Comparison of ENCODE assay signal across 11 cellular contexts in the genomic region with DNA sequence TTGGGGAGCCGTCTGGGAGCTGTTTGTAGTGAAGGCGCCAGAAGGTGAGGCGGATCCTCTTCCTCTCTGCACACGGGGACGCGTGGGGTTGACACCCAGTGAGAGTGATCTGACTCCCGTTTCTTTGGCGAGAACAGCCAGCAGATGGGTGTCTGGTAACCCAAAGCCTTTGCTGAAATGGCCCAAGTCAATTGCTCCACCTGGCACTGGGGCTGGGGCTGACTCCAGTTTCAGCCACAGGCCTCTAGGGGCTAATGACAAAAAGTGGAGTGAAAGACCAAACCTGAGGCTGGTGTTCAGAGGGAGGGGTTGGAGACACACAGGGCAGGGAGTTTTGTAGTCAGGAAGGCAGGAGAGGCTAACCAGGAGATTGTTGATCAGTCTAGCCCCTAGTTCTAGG.
DNase-seq lines count a peak whose midpoint lies in the region; ATAC-seq and TF ChIP-seq lines count a peak whose summit lies in the region.
"Had no signal": no experiment of that assay in that cellular context is flagged by ENCODE, and none has a peak within 500 bp of the region (broad histone marks: within the 10 kb centered on the region; RNA-seq: fewer than 3 reads in every experiment).

No MANE protein-coding gene starts in this region.

- intact Hi-C loops in sciatic nerve (cut with DNase I): no loop called here

- no peaks in the 10 kb centered on the region for H3K9me3 ChIP-seq in WERI-Rb-1 (ENCODE audit: severe bottlenecking)
- H3K9me3 ChIP-seq: ascending aorta had no signal

- ATAC-seq in GM19395 (IDR thresholded peaks at IDR 0.05; ENCODE audit: unreplicated experiment) (peak; percentile 76), HG03135 (IDR thresholded peaks at IDR 0.05; ENCODE audit: unreplicated experiment) (peak; percentile 63), GM18517 (IDR thresholded peaks at IDR 0.05; ENCODE audit: unreplicated experiment) (no peak), sciatic nerve (no peak)

- no peaks in the 10 kb centered on the region for H3K36me3 ChIP-seq in WERI-Rb-1
- H3K36me3 ChIP-seq: ascending aorta had no signal

- TF ChIP-seq CTCF in WERI-Rb-1 (IDR thresholded peaks at IDR 0.05; ENCODE audit: low read depth, low read length): no peak

- no peaks in the 10 kb centered on the region for H3K27me3 ChIP-seq in WERI-Rb-1 (ENCODE audit: insufficient read depth, low read depth, severe bottlenecking)
- H3K27me3 ChIP-seq: ascending aorta had no signal

- DNase-seq in DMS 273 (lab: John Stamatoyannopoulos, UW; ENCODE audit: unreplicated experiment) (peak; percentile 98), WERI-Rb-1 (peak; percentile 51), sciatic nerve (ENCODE audit: low spot score) (no peak), COR-L47 (lab: John Stamatoyannopoulos, UW) (no peak), H4 (ENCODE audit: low spot score) (no peak)
- DNase-seq: natural killer cell, NCI-H510A treated with DMSO at 0.1 percent for 48 hours had no signal

- no peak overlapping the region for H3K4me3 ChIP-seq in WERI-Rb-1 (ENCODE audit: low read depth, low read length)
- H3K4me3 ChIP-seq: ascending aorta had no signal

- H3K27ac ChIP-seq in WERI-Rb-1: no peak overlapping the region
- H3K27ac ChIP-seq: ascending aorta had no signal

Comparison
In these comparisons a context has a peak if more than half of its experiments do, and no peak if none do; other contexts are left out.
1. DNase-seq: peak in DMS 273 (single experiment) and WERI-Rb-1 (single experiment); none in sciatic nerve (single experiment), COR-L47 (single experiment) and H4 (single experiment).
2. ATAC-seq: peak in GM19395 (single experiment) and HG03135 (single experiment); none in GM18517 (single experiment) and sciatic nerve (single experiment).